ENCODE assay signal across 20 cellular contexts in genomic region chr10:11112718-11113117, GRCh38.
A peak's percentile ranks its signal among the peaks of the same experiment; 100 is the strongest.
DNase-seq lines count a peak whose midpoint lies in the region; ATAC-seq and TF ChIP-seq lines count a peak whose summit lies in the region.
"Had no signal": no experiment of that assay in that cellular context is flagged by ENCODE, and none has a peak within 500 bp of the region (broad histone marks: within the 10 kb centered on the region; RNA-seq: fewer than 3 reads in every experiment).

No MANE protein-coding gene starts in this region.

- CTCF ChIA-PET in IMR-90 (lab: Yijun Ruan, JAX): no interaction called here

- H3K27me3 ChIP-seq in IMR-90 (ENCODE audit: control insufficient read depth, insufficient read depth, low read length) (no peaks in the 10 kb centered on the region), tibial artery (no peaks in the 10 kb centered on the region)

- dilution Hi-C loops in IMR-90 (cut with HindIII; ENCODE audit: low sequenced_read_pairs, unreplicated experiment): no loop called here

- no peak overlapping the region for H4K91ac ChIP-seq in IMR-90 (ENCODE audit: insufficient read depth, low read depth, low read length)

- in situ Hi-C loops in IMR-90 (cut with MboI; ENCODE audit: low sequenced_read_pairs): no loop called here

- BruUV-seq in IMR-90 (replicated peaks; lab: Mats Ljungman, UMichigan): no TSS peak

- TF ChIP-seq CTCF in IMR-90 (conservative IDR thresholded peaks at IDR 0.05; ENCODE audit: low read depth, low read length): no peak
- TF ChIP-seq CTCF in foreskin fibroblast (IDR thresholded peaks at IDR 0.05; ENCODE audit: low read depth, low read length): no peak
- no peak for TF ChIP-seq CTCF in HFFc6 (IDR thresholded peaks at IDR 0.05)
- no peak for TF ChIP-seq CTCF in tibial artery (IDR thresholded peaks at IDR 0.05)

- no peaks in the 10 kb centered on the region for H3K9me3 ChIP-seq in IMR-90 (ENCODE audit: control insufficient read depth, insufficient read depth, low read length)
- peaks cover 0 to 5% (median 0%) of the 10 kb centered on the region in 3 donors for H3K9me3 ChIP-seq in tibial artery
- H3K9me3 ChIP-seq: A549, SK-N-SH had no signal

- H2BK5ac ChIP-seq in IMR-90 (ENCODE audit: low read depth, low read length, poor library complexity, severe bottlenecking): no peak overlapping the region

- H2BK20ac ChIP-seq in IMR-90 (ENCODE audit: low read depth, low read length): no peak overlapping the region

- H3K56ac ChIP-seq in IMR-90 (ENCODE audit: extremely low read depth, insufficient read depth, low read length): no peak overlapping the region

- H3K4ac ChIP-seq in IMR-90 (ENCODE audit: low read depth, low read length): no peak overlapping the region

- no peaks in the 10 kb centered on the region for H4K20me1 ChIP-seq in IMR-90 (ENCODE audit: insufficient read depth, low read length)

- H3K4me3 ChIP-seq in IMR-90 (ENCODE audit: insufficient read depth, low read depth, low read length) (no peak overlapping the region), foreskin fibroblast (ENCODE audit: low read depth in 1 of 2, low read length in 2 of 2) (no peak overlapping the region), tibial artery (no peak overlapping the region)
- H3K4me3 ChIP-seq: A549, PC-9 had no signal

- peaks cover 4% of the 10 kb centered on the region for H3K9me3 Mint-ChIP-seq in HFFc6

- H3K18ac ChIP-seq in IMR-90 (ENCODE audit: low read depth, low read length): no peak overlapping the region

- H3K14ac ChIP-seq in IMR-90 (replicated peaks; ENCODE audit: low read depth, low read length): no peak overlapping the region

- no peak overlapping the region for H3K27ac Mint-ChIP-seq in HFFc6

- no peak for TF ChIP-seq POLR2A in IMR-90 (IDR thresholded peaks at IDR 0.05; ENCODE audit: low read depth, low read length)

- H3K36me3 Mint-ChIP-seq in HFFc6 (ENCODE audit: low read depth): no peaks in the 10 kb centered on the region

- no peak overlapping the region for H3K9ac ChIP-seq in IMR-90 (ENCODE audit: low read depth, low read length)
- H3K9ac ChIP-seq: SK-N-SH had no signal

- H3K27ac ChIP-seq in IMR-90 (ENCODE audit: insufficient read depth, low read length) (no peak overlapping the region), tibial artery (no peak overlapping the region)
- H3K27ac ChIP-seq: A549, PC-9 had no signal

- H3K36me3 ChIP-seq in IMR-90 (ENCODE audit: control insufficient read depth, insufficient read depth, low read length) (no peaks in the 10 kb centered on the region), tibial artery (peaks cover 0 to 3% (median 0%) of the 10 kb centered on the region in 3 donors)

- no peaks in the 10 kb centered on the region for H3K9me1 ChIP-seq in IMR-90 (ENCODE audit: insufficient read depth, low read length)

- H2AK9ac ChIP-seq in IMR-90 (replicated peaks; ENCODE audit: low read depth, low read length, poor library complexity): no peak overlapping the region

- H2AFZ ChIP-seq in IMR-90 (replicated peaks; ENCODE audit: low read length, poor library complexity): no peak overlapping the region
- H2AFZ ChIP-seq: PC-9 had no signal

- intact Hi-C loops in IMR-90 (cut with micrococcal nuclease) (no loop called here), tibial artery (cut with DNase I; ENCODE audit: low total_unique reads) (no loop called here)

- H3K4me1 ChIP-seq in IMR-90 (ENCODE audit: control insufficient read depth, insufficient read depth, low read length): no peaks in the 10 kb centered on the region
- H3K4me1 ChIP-seq in tibial artery: no peaks in the 10 kb centered on the region
- H3K4me1 ChIP-seq: A549 had no signal

- no peak for TF ChIP-seq RAD21 in IMR-90 (IDR thresholded peaks at IDR 0.05; ENCODE audit: low read length)

- WGBS in IMR-90 (ENCODE audit: extremely low coverage in 2 of 2, insufficient read length in 1 of 2), 2 experiments: 79% methylated on average over 9 of the region's 11 CpGs; no CpG with 5 or more reads in 1 of the 2 experiments

- no peaks in the 10 kb centered on the region for H3K79me1 ChIP-seq in IMR-90 (ENCODE audit: low read depth in 1 of 2, low read length in 2 of 2)

- no peak overlapping the region for H3K23ac ChIP-seq in IMR-90 (ENCODE audit: low read depth, low read length)

- DNase-seq in Daoy (ENCODE audit: low read depth) (peak; percentile 2), IMR-90 (peak; percentile 1), T1000 (lab: John Stamatoyannopoulos, UW) (peak; percentile 89), foreskin fibroblast (peak; percentile 1 to 20), H4 (ENCODE audit: low spot score) (no peak), HFFc6 (no peak), KG1 (lab: John Stamatoyannopoulos, UW) (no peak), tibial artery (no peak)
- DNase-seq: C1 segment of cervical spinal cord, DMS79 treated with DMSO at 0.1 percent for 48 hours, GDM1, GOT3, NCI-H1436, NCI-H2029, NCI-H2171, NCI-H446 treated with DMSO at 0.1 percent for 48 hours, PC-9, SHP77, SK-N-SH had no signal

- no peak for ATAC-seq in IMR-90 (ENCODE audit: low read depth)
- ATAC-seq: A549 had no signal

- no peaks in the 10 kb centered on the region; the same call in 1 of the 2 replicates for H3K27me3 Mint-ChIP-seq in HFFc6 (ENCODE audit: insufficient read depth)

- no peak overlapping the region for H2BK15ac ChIP-seq in IMR-90 (ENCODE audit: low read depth, low read length)

- POLR2A ChIA-PET in IMR-90 (lab: Charles Lee; ENCODE audit: unreplicated experiment): no interaction called here

- no peak overlapping the region for H4K8ac ChIP-seq in IMR-90 (ENCODE audit: low read depth in 2 of 2, low read length in 2 of 2)

- no peak overlapping the region for H4K5ac ChIP-seq in IMR-90 (ENCODE audit: low read depth, low read length)

- H3K4me2 ChIP-seq in IMR-90 (ENCODE audit: low read depth, low read length): no peak overlapping the region
- H3K4me2 ChIP-seq: A549, PC-9, SK-N-SH had no signal

- no peak overlapping the region for H3K4me3 Mint-ChIP-seq in HFFc6

- no peak overlapping the region for H2BK120ac ChIP-seq in IMR-90 (ENCODE audit: low read depth, low read length)

- H3K4me1 Mint-ChIP-seq in HFFc6 (ENCODE audit: low read depth): no peaks in the 10 kb centered on the region

- no peak overlapping the region for H2AK5ac ChIP-seq in IMR-90 (ENCODE audit: low read depth, low read length)

TF ChIP-seq in IMR-90, 13 proteins besides CTCF, POLR2A, EP300 and RAD21:
- no peak for TF ChIP-seq CEBPB (IDR thresholded peaks at IDR 0.05; ENCODE audit: low read depth, low read length)
- TF ChIP-seq FOS (IDR thresholded peaks at IDR 0.05; ENCODE audit: low read depth, low read length): no peak
- TF ChIP-seq MXI1 (IDR thresholded peaks at IDR 0.05; ENCODE audit: borderline replicate concordance, low read depth, low read length): no peak
- TF ChIP-seq MAFK (IDR thresholded peaks at IDR 0.05; ENCODE audit: low read depth, low read length): no peak
- TF ChIP-seq NFE2L2 (IDR thresholded peaks at IDR 0.05; ENCODE audit: low read depth, low read length): no peak
- TF ChIP-seq RFX5 (IDR thresholded peaks at IDR 0.05; ENCODE audit: low read depth, low read length): no peak
- TF ChIP-seq RCOR1 (IDR thresholded peaks at IDR 0.05; ENCODE audit: insufficient replicate concordance, low read length): no peak
- no peak for TF ChIP-seq SMC3 (IDR thresholded peaks at IDR 0.05; ENCODE audit: low read depth, low read length)
- no peak for TF ChIP-seq USF2 (IDR thresholded peaks at IDR 0.05; ENCODE audit: low read depth, low read length)
- no peak for TF ChIP-seq BHLHE40 (IDR thresholded peaks at IDR 0.05; ENCODE audit: low read depth, low read length)
- TF ChIP-seq ELK1 (IDR thresholded peaks at IDR 0.05; ENCODE audit: borderline replicate concordance, low read depth, low read length): no peak
- TF ChIP-seq MAZ (IDR thresholded peaks at IDR 0.05; ENCODE audit: borderline replicate concordance, low read depth, low read length): no peak
- TF ChIP-seq CHD1 (IDR thresholded peaks at IDR 0.05; ENCODE audit: low read depth, low read length): no peak
TF ChIP-seq in IMR-90: peak in this region for 0.

Comparison
In these comparisons a context has a peak if more than half of its experiments do, and no peak if none do; other contexts are left out.
1. DNase-seq: peak in Daoy (single experiment), IMR-90 (single experiment), T1000 (single experiment) and foreskin fibroblast (2 of 2); none in H4 (single experiment), HFFc6 (single experiment), KG1 (single experiment) and tibial artery (0 of 2).